20 cellular contexts compared by ENCODE assay signal in genomic region chr7:151363182-151363581, GRCh38. TPM values are rescaled to one million over a fixed set of nuclear protein-coding genes. Genes with fewer than 3 reads are reported as not detected.
DNase-seq lines count a peak whose midpoint lies in the region; ATAC-seq, FAIRE-seq and TF ChIP-seq lines count a peak whose summit lies in the region.
"Had no signal": no experiment of that assay in that cellular context is flagged by ENCODE, and none has a peak within 500 bp of the region (broad histone marks: within the 10 kb centered on the region; RNA-seq: fewer than 3 reads in every experiment).

No MANE protein-coding gene starts in this region.

- no peaks in the 10 kb centered on the region for H3K9me2 ChIP-seq in SK-N-SH

- RAD21 ChIA-PET in GM12878 (lab: Charles Lee; ENCODE audit: unreplicated experiment): no interaction called here

- no peak overlapping the region for H3K4me3 Mint-ChIP-seq in stimulated activated effector memory CD8-positive, alpha-beta T cell treated with anti-CD3 and anti-CD28 coated beads, Interleukin-12 subunit alpha, Interleukin-12 subunit beta, amount 100 ng/mL, for 72 hours
- H3K4me3 Mint-ChIP-seq: CD4-positive, alpha-beta T cell had no signal

- DNase-seq in SK-N-SH (no peak), GM12878 (ENCODE audit: low read depth, low spot score) (no peak), NCI-H345 (lab: John Stamatoyannopoulos, UW) (no peak), mucosa of descending colon (no peak)
- no peak for DNase-seq in stimulated activated effector memory CD8-positive, alpha-beta T cell treated with anti-CD3 and anti-CD28 coated beads, Interleukin-12 subunit alpha, Interleukin-12 subunit beta, amount 100 ng/mL, for 72 hours (ENCODE audit: low spot score in 2 of 2)
- DNase-seq: AML-193; Caco-2; CD4-positive, alpha-beta T cell; GM23248 had no signal

- H3K9ac ChIP-seq in SK-N-SH: no peak overlapping the region
- H3K9ac ChIP-seq in GM12878 (ENCODE audit: control insufficient read depth, insufficient read depth, low read length): no peak overlapping the region
- H3K9ac ChIP-seq: GM23248 had no signal

- peaks cover 3% of the 10 kb centered on the region for H3K4me1 Mint-ChIP-seq in stimulated activated effector memory CD8-positive, alpha-beta T cell treated with anti-CD3 and anti-CD28 coated beads, Interleukin-12 subunit alpha, Interleukin-12 subunit beta, amount 100 ng/mL, for 72 hours

- H2AFZ ChIP-seq in SK-N-SH (ENCODE audit: low read depth) (no peak overlapping the region), GM12878 (ENCODE audit: control insufficient read depth, low read depth, low read length) (no peak overlapping the region)
- H2AFZ ChIP-seq: GM23248 had no signal

- no peaks in the 10 kb centered on the region for H4K20me1 ChIP-seq in SK-N-SH (ENCODE audit: insufficient read depth)
- H4K20me1 ChIP-seq in GM12878 (ENCODE audit: control insufficient read depth, insufficient read depth): no peaks in the 10 kb centered on the region

- H3K36me3 ChIP-seq in SK-N-SH (replicated peaks in 1 of 2; ENCODE audit: control insufficient read depth in 1 of 2, insufficient read depth in 2 of 2, low read length in 1 of 2): peaks cover 39 to 58% of the 10 kb centered on the region in 2 experiments
- peaks cover 11 to 43% of the 10 kb centered on the region in 2 experiments for H3K36me3 ChIP-seq in HEK293 (ENCODE audit: control insufficient read depth in 2 of 2, insufficient read depth in 1 of 2, low read length in 2 of 2)
- peaks cover 2 to 20% of the 10 kb centered on the region in 2 experiments for H3K36me3 ChIP-seq in GM12878 (ENCODE audit: control insufficient read depth in 2 of 2, insufficient read depth in 2 of 2, low read length in 1 of 2)
- peaks cover 5% of the 10 kb centered on the region for H3K36me3 ChIP-seq in mucosa of descending colon (ENCODE audit: low read depth)

- TF ChIP-seq EP300 in SK-N-SH (IDR thresholded peaks at IDR 0.05; ENCODE audit: borderline replicate concordance in 1 of 2, low read depth in 1 of 2, low read length in 1 of 2) (no peak), GM12878 (IDR thresholded peaks at IDR 0.05; ENCODE audit: borderline replicate concordance in 1 of 2, control insufficient read depth in 1 of 2, low read depth in 2 of 2, low read length in 2 of 2) (no peak)

- ATAC-seq in SK-N-SH treated with all-trans-retinoic acid at 6 μM for 48 hours: no peak
- ATAC-seq in GM12878: no peak
- ATAC-seq in stimulated activated effector memory CD8-positive, alpha-beta T cell treated with anti-CD3 and anti-CD28 coated beads, Interleukin-12 subunit alpha, Interleukin-12 subunit beta, amount 100 ng/mL, for 72 hours: no peak
- no peak for ATAC-seq in mucosa of descending colon
- ATAC-seq: A549 had no signal

- H3K36me3 Mint-ChIP-seq in stimulated activated effector memory CD8-positive, alpha-beta T cell treated with anti-CD3 and anti-CD28 coated beads, Interleukin-12 subunit alpha, Interleukin-12 subunit beta, amount 100 ng/mL, for 72 hours: peaks cover 64% of the 10 kb centered on the region

- TF ChIP-seq RAD21 in SK-N-SH (IDR thresholded peaks at IDR 0.05; ENCODE audit: low read length) (no peak), GM12878 (IDR thresholded peaks at IDR 0.05; ENCODE audit: insufficient read depth, low read depth, low read length) (no peak)

- H3K4me1 ChIP-seq in SK-N-SH (ENCODE audit: control insufficient read depth in 1 of 2, insufficient read depth in 2 of 2, low read depth in 1 of 2, low read length in 1 of 2): peaks cover 0 to under 1% of the 10 kb centered on the region in 2 experiments; a peak in 2 of 4 replicates
- H3K4me1 ChIP-seq in HEK293 (ENCODE audit: control insufficient read depth, insufficient read depth, low read length): no peaks in the 10 kb centered on the region
- no peaks in the 10 kb centered on the region for H3K4me1 ChIP-seq in GM12878 (ENCODE audit: control insufficient read depth, insufficient read depth, low read length)
- no peaks in the 10 kb centered on the region for H3K4me1 ChIP-seq in mucosa of descending colon (ENCODE audit: low read depth)
- H3K4me1 ChIP-seq: HAP-1 had no signal

- POLR2A ChIA-PET in SK-N-SH (lab: Yijun Ruan, JAX): interaction anchor here (0.7 kb wide), 1 partner anchor 9 kb away, joined by 3 read pairs; no protein-coding TSS in a partner anchor
- POLR2A ChIA-PET in HEK293 (lab: Yijun Ruan, JAX): no interaction called here
- POLR2A ChIA-PET in GM12878 (lab: Charles Lee): no interaction called here

- H3F3A ChIP-seq in SK-N-SH (replicated peaks; ENCODE audit: insufficient read depth): peaks cover 9% of the 10 kb centered on the region

- H3K4me3 ChIP-seq in SK-N-SH (ENCODE audit: low read depth in 2 of 2, low read length in 1 of 2): no peak overlapping the region
- no peak overlapping the region for H3K4me3 ChIP-seq in HEK293 (ENCODE audit: low read depth, low read length)
- H3K4me3 ChIP-seq in GM12878: no peak overlapping the region
- H3K4me3 ChIP-seq in mucosa of descending colon: no peak overlapping the region
- H3K4me3 ChIP-seq: A549, GM23248, HAP-1 had no signal

- no peak overlapping the region for H3K27ac ChIP-seq in SK-N-SH (ENCODE audit: low read depth in 2 of 2, low read length in 1 of 2)
- H3K27ac ChIP-seq in HEK293 (ENCODE audit: extremely low read depth, low read depth, low read length): no peak overlapping the region
- no peak overlapping the region for H3K27ac ChIP-seq in GM12878 (ENCODE audit: control insufficient read depth, insufficient read depth)
- H3K27ac ChIP-seq: 22Rv1, A549, C4-2B, GM23248 had no signal

- TF ChIP-seq CTCF in SK-N-SH (IDR thresholded peaks at IDR 0.05): no peak
- no peak for TF ChIP-seq CTCF in HEK293 (tag by site-specific recombination; IDR thresholded peaks at IDR 0.05)
- no peak for TF ChIP-seq CTCF in GM12878 (IDR thresholded peaks at IDR 0.05 in 2 of 3, conservative IDR thresholded peaks at IDR 0.05 in 1 of 3; ENCODE audit: control insufficient read depth in 2 of 3, extremely low read depth in 1 of 3, insufficient read depth in 1 of 3, low read depth in 3 of 3, low read length in 3 of 3)
- no peak for TF ChIP-seq CTCF in mucosa of descending colon (IDR thresholded peaks at IDR 0.05)

- WGBS in SK-N-SH (ENCODE audit: low lambda C conversion rate): 97% methylated on average over 1 of the region's 1 CpG
- 100% methylated on average over 1 of the region's 1 CpG for WGBS in GM12878 (ENCODE audit: insufficient coverage, insufficient replicate concordance, low lambda C conversion rate, missing lambda C conversion rate)

- H3K79me2 ChIP-seq in SK-N-SH (ENCODE audit: insufficient read depth): no peaks in the 10 kb centered on the region
- no peaks in the 10 kb centered on the region for H3K79me2 ChIP-seq in GM12878 (ENCODE audit: control insufficient read depth, insufficient read depth, low read length)

- no peak for TF ChIP-seq POLR2A in GM12878 (IDR thresholded peaks at IDR 0.05; ENCODE audit: low read depth, low read length)

- CTCF ChIA-PET in SK-N-SH (lab: Yijun Ruan, JAX) (interaction anchor here (0.8 to 8.1 kb wide), 6 partner anchors 11 to 397 kb away, joined by 4 to 126 read pairs (median 20); no protein-coding TSS in a partner anchor), HEK293 (lab: Yijun Ruan, JAX) (interaction anchor here (0.6 to 1.6 kb wide), 5 partner anchors 10 to 572 kb away, joined by 3 to 7 read pairs (median 4); no protein-coding TSS in a partner anchor), GM12878 (lab: Yijun Ruan, JAX) (interaction anchor here (0.6 to 3.1 kb wide), 6 partner anchors 11 to 397 kb away, joined by 3 to 20 read pairs (median 4); no protein-coding TSS in a partner anchor)

- H3K9me3 ChIP-seq in SK-N-SH: peaks cover 7% of the 10 kb centered on the region; the same call in 1 of the 2 replicates
- no peaks in the 10 kb centered on the region for H3K9me3 ChIP-seq in HEK293 (ENCODE audit: control insufficient read depth, insufficient read depth, low read depth, low read length)
- H3K9me3 ChIP-seq in GM12878 (replicated peaks; ENCODE audit: control insufficient read depth, insufficient read depth, low read length): no peaks in the 10 kb centered on the region; the same call in 1 of the 3 replicates
- no peaks in the 10 kb centered on the region for H3K9me3 ChIP-seq in mucosa of descending colon
- H3K9me3 ChIP-seq: A549, Caco-2, HAP-1 had no signal

- no peaks in the 10 kb centered on the region for H3K27me3 ChIP-seq in SK-N-SH (ENCODE audit: insufficient read depth)
- no peaks in the 10 kb centered on the region for H3K27me3 ChIP-seq in GM12878 (replicated peaks in 1 of 2; ENCODE audit: control insufficient read depth in 2 of 2, insufficient read depth in 2 of 2, low read length in 1 of 2)

- FAIRE-seq in GM12878 (lab: Jason Lieb, UNC): no peak
- FAIRE-seq: A549, D721Med, G401.6, GM12892, GM18507 had no signal

- H3K27ac Mint-ChIP-seq in stimulated activated effector memory CD8-positive, alpha-beta T cell treated with anti-CD3 and anti-CD28 coated beads, Interleukin-12 subunit alpha, Interleukin-12 subunit beta, amount 100 ng/mL, for 72 hours: peak overlapping the region; percentile 2
- H3K27ac Mint-ChIP-seq: CD4-positive, alpha-beta T cell had no signal

- H3K9me3 Mint-ChIP-seq in stimulated activated effector memory CD8-positive, alpha-beta T cell treated with anti-CD3 and anti-CD28 coated beads, Interleukin-12 subunit alpha, Interleukin-12 subunit beta, amount 100 ng/mL, for 72 hours: no peaks in the 10 kb centered on the region
- H3K9me3 Mint-ChIP-seq: CD4-positive, alpha-beta T cell had no signal

- intact Hi-C loops in GM12878 (cut with micrococcal nuclease; ENCODE audit: unreplicated experiment): no loop called here
- intact Hi-C loops in mucosa of descending colon (cut with DNase I, micrococcal nuclease): loop anchor here in 1 of 2 donors (10.0 kb wide), 1 partner anchor 392 kb away; no protein-coding TSS in a partner anchor

- TSS peak; percentile 33 for BruUV-seq in GM12878 (replicated peaks; lab: Mats Ljungman, UMichigan)

- SMC1A ChIA-PET in GM12878 (lab: Charles Lee; ENCODE audit: uncharacterized antibody, unreplicated experiment): interaction anchor here (1.3 kb wide), 1 partner anchor 11 kb away, joined by 7 read pairs; no protein-coding TSS in a partner anchor

- H3K4me2 ChIP-seq in SK-N-SH (no peak overlapping the region), GM12878 (ENCODE audit: control insufficient read depth, insufficient read depth) (no peak overlapping the region)
- H3K4me2 ChIP-seq: A549 had no signal

- in situ Hi-C loops in GM12878 (cut with MboI): loop anchor here (10.0 kb wide), 1 partner anchor 82 kb away; the partner anchor contains the start of gene CRYGN

RNA-seq across cellular contexts. Expression of gene NUB1, which starts 21.6 kb away (rescaled TPM):
- 54.0 and 56.6 TPM in 2 replicates for polyA plus RNA-seq in SK-N-SH (2012; rRNA removed)
- polyA plus RNA-seq in SK-N-SH (2012; cell fraction: cytosol; rRNA removed): 57.7 and 66.5 TPM in 2 replicates
- 47.8 and 62.1 TPM in 2 replicates for polyA plus RNA-seq in SK-N-SH (2012; cell fraction: nucleus; rRNA removed)
- total RNA-seq in GM12878 (2013; cell fraction: nucleolus; rRNA removed): 88.2 and 88.7 TPM in 2 replicates
- total RNA-seq in GM12878 (2014; rRNA removed): 42.3 and 49.5 TPM in 2 replicates
- total RNA-seq in GM12878 (2014; rRNA removed; fragmentation: Illumina TruSeq; extraction: Trizol): 64.0 and 65.6 TPM in 2 replicates
- total RNA-seq in GM12878 (2021): 37.1 and 37.5 TPM in 2 replicates
- polyA plus RNA-seq in GM12878 (2011; ENCODE audit: low read depth): 26.5 TPM
- polyA plus RNA-seq in GM12878 (2011; rRNA removed): 58.0 and 106 TPM in 2 replicates
- polyA plus RNA-seq in GM12878 (2011; cell fraction: cytosol; rRNA removed): 36.1 and 36.7 TPM in 2 replicates
- 49.8 and 60.9 TPM in 2 replicates for polyA plus RNA-seq in GM12878 (2011; cell fraction: nucleus; rRNA removed)
- 36.2 and 57.3 TPM in 2 replicates for polyA plus RNA-seq in GM12878 (2012)
- 102 and 177 TPM in 2 replicates for polyA plus RNA-seq in GM12878 (2014; fragmentation: Illumina TruSeq; extraction: Trizol)
- 10 to 100 TPM; 24.1 to 28.8 TPM for polyA plus RNA-seq in GM12878 (2014; fragmentation: Nextera tagmentation; extraction: Ambion mirVana)
- 37.4 and 49.1 TPM in 2 replicates for polyA plus RNA-seq in GM12878 (2014; rRNA removed)
- 10 to 100 TPM; 48.9 to 54.4 TPM for polyA plus RNA-seq in GM12878 (2016; fragmentation: Nextera tagmentation; extraction: Ambion mirVana)
- 31.6 and 38.5 TPM in 2 replicates for polyA minus RNA-seq in GM12878 (2011; rRNA and poly(A)+ RNA removed)
- 12.8 and 16.1 TPM in 2 replicates for polyA minus RNA-seq in GM12878 (2011; cell fraction: cytosol; rRNA and poly(A)+ RNA removed)
- polyA minus RNA-seq in GM12878 (2011; cell fraction: nucleus; rRNA and poly(A)+ RNA removed): 16.8 and 26.8 TPM in 2 replicates
- total RNA-seq in mucosa of descending colon: 10 to 100 TPM; 66.2 to 77.5 (median 76.9) TPM

RNA-seq across cellular contexts. Expression of gene WDR86, which starts 46.7 kb away (rescaled TPM):
- polyA plus RNA-seq in SK-N-SH (2012; rRNA removed) (1.0 and 2.5 TPM in 2 replicates), GM12878 (2011; rRNA removed) (0.15 and 0.22 TPM in 2 replicates), GM12878 (2014; fragmentation: Illumina TruSeq; extraction: Trizol) (not detected in 2 replicates), GM12878 (2014; fragmentation: Nextera tagmentation; extraction: Ambion mirVana) (under 1 TPM in 1 of 2 experiments, not detected in 1; 0.05 TPM), GM12878 (2014; rRNA removed) (not detected in 2 replicates), GM12878 (2016; fragmentation: Nextera tagmentation; extraction: Ambion mirVana) (under 1 TPM in 1 of 2 experiments, not detected in 1; 0.19 TPM)
- polyA plus RNA-seq in SK-N-SH (2012; cell fraction: cytosol; rRNA removed): 0.45 and 0.84 TPM in 2 replicates
- polyA plus RNA-seq in SK-N-SH (2012; cell fraction: nucleus; rRNA removed): 9.5 and 16.8 TPM in 2 replicates
- 5.1 and 8.3 TPM in 2 replicates for total RNA-seq in GM12878 (2013; cell fraction: nucleolus; rRNA removed)
- total RNA-seq in GM12878 (2014; rRNA removed) (not detected in 2 replicates), GM12878 (2014; rRNA removed; fragmentation: Illumina TruSeq; extraction: Trizol) (not detected in 2 replicates), GM12878 (2021) (not detected in 2 replicates), mucosa of descending colon (10 to 100 TPM in 1 of 3 donors, 1 to 10 TPM in 1, under 1 TPM in 1; 0.38 to 16.6 (median 1.2) TPM)
- 0.29 TPM for polyA plus RNA-seq in GM12878 (2011; ENCODE audit: low read depth)
- polyA plus RNA-seq in GM12878 (2011; cell fraction: cytosol; rRNA removed): 0.24 and 0.38 TPM in 2 replicates
- polyA plus RNA-seq in GM12878 (2011; cell fraction: nucleus; rRNA removed): 2.7 and 4.6 TPM in 2 replicates
- polyA plus RNA-seq in GM12878 (2012): 0.26 and 0.65 TPM in 2 replicates
- polyA minus RNA-seq in GM12878 (2011; rRNA and poly(A)+ RNA removed): 0.37 and 1.0 TPM in 2 replicates
- not detected in 2 replicates for polyA minus RNA-seq in GM12878 (2011; cell fraction: cytosol; rRNA and poly(A)+ RNA removed)
- polyA minus RNA-seq in GM12878 (2011; cell fraction: nucleus; rRNA and poly(A)+ RNA removed): 0.57 and 0.73 TPM in 2 replicates
- total RNA-seq: GM23248, H4 had no signal
- polyA plus RNA-seq: GM23248 had no signal
